Comparison of ENCODE assay signal across 8 cellular contexts in the genomic region with DNA sequence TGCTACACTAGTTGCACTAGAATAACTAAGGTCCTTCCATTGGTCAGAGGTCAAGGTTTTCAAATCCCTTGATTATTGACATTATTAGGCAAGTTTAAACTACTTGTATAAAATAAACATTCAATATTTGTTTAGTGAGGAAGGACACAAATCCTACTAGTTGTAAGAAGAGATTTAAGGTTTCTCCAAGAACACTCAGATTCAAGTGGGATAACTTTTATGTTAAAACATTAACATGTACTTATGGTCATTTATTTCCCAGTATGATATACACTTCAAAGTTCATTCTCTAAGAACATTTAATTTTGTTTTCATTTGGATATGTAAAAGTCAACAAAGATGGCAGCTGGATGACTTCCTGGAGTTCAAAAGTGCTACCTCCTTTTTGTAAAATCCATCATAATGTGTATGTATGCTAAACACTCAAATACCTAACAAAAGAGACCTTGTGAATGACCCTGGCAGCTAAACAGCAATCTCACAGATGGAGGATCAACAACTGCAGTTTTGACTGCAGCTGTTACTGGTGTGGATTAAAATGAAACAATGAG. TPM values are rescaled to one million over a fixed set of nuclear protein-coding genes. Genes with fewer than 3 reads are reported as not detected.
A peak's percentile ranks its signal among the peaks of the same experiment; 100 is the strongest.
DNase-seq lines count a peak whose midpoint lies in the region; ATAC-seq and TF ChIP-seq lines count a peak whose summit lies in the region.

No MANE protein-coding gene starts in this region.

- H3K27ac ChIP-seq in iPS-18a (ENCODE audit: low read length) (no peak overlapping the region), thoracic aorta (peak overlapping the region; percentile 95 to 99)

- peaks cover 3% of the 10 kb centered on the region for H3K9me3 Mint-ChIP-seq in activated CD4-positive, alpha-beta T cell treated with anti-CD3 and anti-CD28 coated beads for 36 hours (ENCODE audit: low read depth)
- H3K9me3 Mint-ChIP-seq in WTC11 = no peaks in the 10 kb centered on the region

- no peaks in the 10 kb centered on the region for H3K27me3 ChIP-seq in iPS-18a (ENCODE audit: control insufficient read depth, insufficient read depth, low read length)
- no peaks in the 10 kb centered on the region for H3K27me3 ChIP-seq in thoracic aorta (replicated peaks; ENCODE audit: insufficient read depth)

- CTCF ChIA-PET in activated CD4-positive, alpha-beta T cell treated with anti-CD3 and anti-CD28 coated beads for 36 hours (lab: Charles Lee) = interaction anchor here (0.7 to 2.2 kb wide), 5 partner anchors 8 to 417 kb away, joined by 3 to 11 read pairs (median 8); a partner anchor contains a TSS
- CTCF ChIA-PET in WTC11 (lab: Charles Lee) = interaction anchor here (1.3 kb wide), 1 partner anchor 8 kb away, joined by 4 read pairs; no protein-coding TSS in a partner anchor

- H3K9me3 ChIP-seq in iPS-18a (ENCODE audit: control insufficient read depth, low read depth, low read length) (no peaks in the 10 kb centered on the region), thoracic aorta (no peaks in the 10 kb centered on the region)

- POLR2A ChIA-PET in activated CD4-positive, alpha-beta T cell treated with anti-CD3 and anti-CD28 coated beads for 36 hours (lab: Charles Lee) = interaction anchor here (0.6 to 0.7 kb wide), 2 partner anchors 88 to 214 kb away, joined by 3 to 4 read pairs; no protein-coding TSS in a partner anchor
- POLR2A ChIA-PET in WTC11 (lab: Charles Lee) = no interaction called here

- H3K4me3 Mint-ChIP-seq in activated CD4-positive, alpha-beta T cell treated with anti-CD3 and anti-CD28 coated beads for 36 hours = peak overlapping the region; percentile 81
- H3K4me3 Mint-ChIP-seq in WTC11 = peak overlapping the region; percentile 91

- peak overlapping the region; percentile 59 for H3K9ac ChIP-seq in iPS-18a (ENCODE audit: low read length)

- no peaks in the 10 kb centered on the region for H3K27me3 Mint-ChIP-seq in activated CD4-positive, alpha-beta T cell treated with anti-CD3 and anti-CD28 coated beads for 36 hours
- H3K27me3 Mint-ChIP-seq in WTC11 (ENCODE audit: low read depth) = no peaks in the 10 kb centered on the region

- peaks cover 40% of the 10 kb centered on the region for H3K4me1 Mint-ChIP-seq in activated CD4-positive, alpha-beta T cell treated with anti-CD3 and anti-CD28 coated beads for 36 hours
- peaks cover 29% of the 10 kb centered on the region for H3K4me1 Mint-ChIP-seq in WTC11

- H3K36me3 ChIP-seq in iPS-18a (ENCODE audit: control insufficient read depth, low read depth, low read length) (no peaks in the 10 kb centered on the region), thoracic aorta (no peaks in the 10 kb centered on the region)

- H3K36me3 Mint-ChIP-seq in activated CD4-positive, alpha-beta T cell treated with anti-CD3 and anti-CD28 coated beads for 36 hours (ENCODE audit: low read depth) = peaks cover 11% of the 10 kb centered on the region
- H3K36me3 Mint-ChIP-seq in WTC11 = peaks cover 11% of the 10 kb centered on the region

- H3K4me1 ChIP-seq in iPS-18a (ENCODE audit: control insufficient read depth, low read depth, low read length) = peaks cover 5% of the 10 kb centered on the region
- peaks cover 20 to 34% of the 10 kb centered on the region in 2 donors for H3K4me1 ChIP-seq in thoracic aorta (ENCODE audit: control insufficient read depth in 1 of 2, low read depth in 2 of 2)

- intact Hi-C loops in activated CD4-positive, alpha-beta T cell treated with anti-CD3 and anti-CD28 coated beads for 36 hours (cut with DNase I, micrococcal nuclease) = loop anchor here in 1 of 2 experiments (1.0 to 5.0 kb wide), 2 partner anchors 127 to 552 kb away; a partner anchor contains a TSS

- ATAC-seq in activated CD4-positive, alpha-beta T cell treated with anti-CD3 and anti-CD28 coated beads for 36 hours = no peak
- ATAC-seq in WTC11 (no peak), thoracic aorta (ENCODE audit: insufficient number of reproducible peaks, low FRiP score, low read depth) (no peak), GM18873 (IDR thresholded peaks at IDR 0.05; ENCODE audit: low FRiP score, unreplicated experiment) (no peak)

- TF ChIP-seq CTCF in WTC11 (IDR thresholded peaks at IDR 0.05) = no peak
- TF ChIP-seq CTCF in thoracic aorta (IDR thresholded peaks at IDR 0.05) = no peak

- peak overlapping the region; percentile 98 for H3K27ac Mint-ChIP-seq in activated CD4-positive, alpha-beta T cell treated with anti-CD3 and anti-CD28 coated beads for 36 hours
- peak overlapping the region; percentile 99 for H3K27ac Mint-ChIP-seq in WTC11

- DNase-seq in activated CD4-positive, alpha-beta T cell treated with anti-CD3 and anti-CD28 coated beads for 36 hours = no peak
- no peak for DNase-seq in activated CD4-positive, alpha-beta T cell treated with anti-CD3 and anti-CD28 coated beads for 48 hours
- no peak for DNase-seq in WTC11 (ENCODE audit: low spot score)
- DNase-seq in thoracic aorta (ENCODE audit: low spot score) = no peak
- DNase-seq in KG1 (lab: John Stamatoyannopoulos, UW) = no peak
- no peak for DNase-seq in GDM1 (lab: John Stamatoyannopoulos, UW)

- peak overlapping the region; percentile 67 for H3K4me3 ChIP-seq in iPS-18a (ENCODE audit: low read length)
- peak overlapping the region; percentile 86 for H3K4me3 ChIP-seq in thoracic aorta

TF ChIP-seq in WTC11, 78 proteins besides CTCF, POLR2A, EP300 and RAD21 (continues in another document):
- TF ChIP-seq RELA (CRISPR knock-in tag; IDR thresholded peaks at IDR 0.05; ENCODE audit: borderline replicate concordance) (no peak), NFATC4 (CRISPR knock-in tag; IDR thresholded peaks at IDR 0.05) (no peak), SMAD3 (CRISPR knock-in tag; IDR thresholded peaks at IDR 0.05; ENCODE audit: borderline replicate concordance) (no peak), ZNF138 (CRISPR knock-in tag; conservative IDR thresholded peaks at IDR 0.05) (no peak), ETV6 (CRISPR knock-in tag; IDR thresholded peaks at IDR 0.05) (no peak), ZBTB21 (CRISPR knock-in tag; IDR thresholded peaks at IDR 0.05; ENCODE audit: borderline replicate concordance) (no peak)
- TF ChIP-seq, protein P1, sequence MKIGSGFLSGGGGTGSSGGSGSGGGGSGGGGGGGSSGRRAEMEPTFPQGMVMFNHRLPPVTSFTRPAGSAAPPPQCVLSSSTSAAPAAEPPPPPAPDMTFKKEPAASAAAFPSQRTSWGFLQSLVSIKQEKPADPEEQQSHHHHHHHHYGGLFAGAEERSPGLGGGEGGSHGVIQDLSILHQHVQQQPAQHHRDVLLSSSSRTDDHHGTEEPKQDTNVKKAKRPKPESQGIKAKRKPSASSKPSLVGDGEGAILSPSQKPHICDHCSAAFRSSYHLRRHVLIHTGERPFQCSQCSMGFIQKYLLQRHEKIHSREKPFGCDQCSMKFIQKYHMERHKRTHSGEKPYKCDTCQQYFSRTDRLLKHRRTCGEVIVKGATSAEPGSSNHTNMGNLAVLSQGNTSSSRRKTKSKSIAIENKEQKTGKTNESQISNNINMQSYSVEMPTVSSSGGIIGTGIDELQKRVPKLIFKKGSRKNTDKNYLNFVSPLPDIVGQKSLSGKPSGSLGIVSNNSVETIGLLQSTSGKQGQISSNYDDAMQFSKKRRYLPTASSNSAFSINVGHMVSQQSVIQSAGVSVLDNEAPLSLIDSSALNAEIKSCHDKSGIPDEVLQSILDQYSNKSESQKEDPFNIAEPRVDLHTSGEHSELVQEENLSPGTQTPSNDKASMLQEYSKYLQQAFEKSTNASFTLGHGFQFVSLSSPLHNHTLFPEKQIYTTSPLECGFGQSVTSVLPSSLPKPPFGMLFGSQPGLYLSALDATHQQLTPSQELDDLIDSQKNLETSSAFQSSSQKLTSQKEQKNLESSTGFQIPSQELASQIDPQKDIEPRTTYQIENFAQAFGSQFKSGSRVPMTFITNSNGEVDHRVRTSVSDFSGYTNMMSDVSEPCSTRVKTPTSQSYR (CRISPR knock-in tag; IDR thresholded peaks at IDR 0.05) = no peak
- TF ChIP-seq, protein P2, sequence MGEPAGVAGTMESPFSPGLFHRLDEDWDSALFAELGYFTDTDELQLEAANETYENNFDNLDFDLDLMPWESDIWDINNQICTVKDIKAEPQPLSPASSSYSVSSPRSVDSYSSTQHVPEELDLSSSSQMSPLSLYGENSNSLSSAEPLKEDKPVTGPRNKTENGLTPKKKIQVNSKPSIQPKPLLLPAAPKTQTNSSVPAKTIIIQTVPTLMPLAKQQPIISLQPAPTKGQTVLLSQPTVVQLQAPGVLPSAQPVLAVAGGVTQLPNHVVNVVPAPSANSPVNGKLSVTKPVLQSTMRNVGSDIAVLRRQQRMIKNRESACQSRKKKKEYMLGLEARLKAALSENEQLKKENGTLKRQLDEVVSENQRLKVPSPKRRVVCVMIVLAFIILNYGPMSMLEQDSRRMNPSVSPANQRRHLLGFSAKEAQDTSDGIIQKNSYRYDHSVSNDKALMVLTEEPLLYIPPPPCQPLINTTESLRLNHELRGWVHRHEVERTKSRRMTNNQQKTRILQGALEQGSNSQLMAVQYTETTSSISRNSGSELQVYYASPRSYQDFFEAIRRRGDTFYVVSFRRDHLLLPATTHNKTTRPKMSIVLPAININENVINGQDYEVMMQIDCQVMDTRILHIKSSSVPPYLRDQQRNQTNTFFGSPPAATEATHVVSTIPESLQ (CRISPR knock-in tag; IDR thresholded peaks at IDR 0.05) = no peak

RNA-seq across cellular contexts. Expression of a gene that starts 1.6 kb away (rescaled TPM):
- 10 to 100 TPM; 30.4 to 32.8 TPM for total RNA-seq in activated CD4-positive, alpha-beta T cell treated with anti-CD3 and anti-CD28 coated beads for 36 hours
- 47.0 to 48.9 TPM (median 47.8 TPM) in 3 replicates for total RNA-seq in WTC11 (2021)
- 10 to 100 TPM; 18.0 to 18.5 TPM for total RNA-seq in thoracic aorta
